8 cellular contexts compared by ENCODE assay signal in genomic region chr16:63461248-63461841, GRCh38.
A peak's percentile ranks its signal among the peaks of the same experiment; 100 is the strongest.
DNase-seq lines count a peak whose midpoint lies in the region; FAIRE-seq and TF ChIP-seq lines count a peak whose summit lies in the region.

No MANE protein-coding gene starts in this region.

- H3K27me3 Mint-ChIP-seq in MCF 10A (ENCODE audit: insufficient read depth, unreplicated experiment): no peaks in the 10 kb centered on the region

- DNase-seq in MCF 10A (ENCODE audit: unreplicated experiment): peak; percentile 58
- no peak for DNase-seq in breast epithelium (ENCODE audit: low spot score in 2 of 2)
- peak; percentile 7 for DNase-seq in RCC 7860 (ENCODE audit: low spot score)
- peak; percentile 48 for DNase-seq in fibroblast of mammary gland (ENCODE audit: low read depth)
- DNase-seq in putamen (ENCODE audit: low spot score): peak; percentile 34
- no peak for DNase-seq in activated T-cell treated with anti-CD3 and anti-CD28 coated beads for 4 hours
- DNase-seq in UCSD-AML1 (lab: John Stamatoyannopoulos, UW; ENCODE audit: unreplicated experiment): no peak
- no peak for DNase-seq in NCI-H2107 treated with DMSO at 0.1 percent for 48 hours (lab: John Stamatoyannopoulos, UW; ENCODE audit: unreplicated experiment)

- POLR2A ChIA-PET in MCF 10A (lab: Yijun Ruan, JAX): interaction anchor here (0.7 to 1.0 kb wide), 2 partner anchors 575 to 1640 kb away, joined by 3 to 5 read pairs; no protein-coding TSS in a partner anchor

- peak; percentile 66 for FAIRE-seq in RCC 7860 (lab: Jason Lieb, UNC)

- H3K27ac ChIP-seq in breast epithelium: no peak overlapping the region

- TF ChIP-seq POLR2A in breast epithelium (IDR thresholded peaks at IDR 0.05): no peak

- H3K9me3 ChIP-seq in breast epithelium: no peaks in the 10 kb centered on the region

- no TSS peak for BruUV-seq in MCF 10A (replicated peaks; lab: Mats Ljungman, UMichigan)

- H3K9me3 Mint-ChIP-seq in MCF 10A (ENCODE audit: unreplicated experiment): no peaks in the 10 kb centered on the region

- intact Hi-C loops in MCF 10A (cut with micrococcal nuclease) (loop anchor here (1.0 to 2.0 kb wide), 3 partner anchors 591 to 1657 kb away; no protein-coding TSS in a partner anchor), breast epithelium (cut with DNase I; ENCODE audit: low total_unique reads) (no loop called here)

- H3K36me3 Mint-ChIP-seq in MCF 10A (ENCODE audit: insufficient read depth, unreplicated experiment): no peaks in the 10 kb centered on the region

- no peak overlapping the region for H3K4me3 Mint-ChIP-seq in MCF 10A (ENCODE audit: unreplicated experiment)

- H3K4me1 Mint-ChIP-seq in MCF 10A (ENCODE audit: insufficient read depth, unreplicated experiment): no peaks in the 10 kb centered on the region

- H3K4me1 ChIP-seq in breast epithelium: no peaks in the 10 kb centered on the region

- TF ChIP-seq CTCF in MCF 10A (IDR thresholded peaks at IDR 0.05; ENCODE audit: unreplicated experiment) (peak; percentile 33), breast epithelium (IDR thresholded peaks at IDR 0.05) (peak in 1 of 3 donors; percentile 24), fibroblast of mammary gland (conservative IDR thresholded peaks at IDR 0.05; ENCODE audit: control insufficient read depth, insufficient read depth, low read depth, low read length) (peak; percentile 32)

- no peaks in the 10 kb centered on the region for H3K36me3 ChIP-seq in breast epithelium

- H3K27me3 ChIP-seq in breast epithelium: no peaks in the 10 kb centered on the region

- H3K27ac Mint-ChIP-seq in MCF 10A (ENCODE audit: low read depth, unreplicated experiment): no peak overlapping the region

- CTCF ChIA-PET in MCF 10A (lab: Yijun Ruan, JAX): interaction anchor here (0.6 to 2.9 kb wide), 41 partner anchors 9 to 1656 kb away, joined by 3 to 66 read pairs (median 4); no protein-coding TSS in a partner anchor

- no peak overlapping the region for H3K4me3 ChIP-seq in breast epithelium
- no peak overlapping the region for H3K4me3 ChIP-seq in fibroblast of mammary gland (ENCODE audit: control insufficient read depth, low read depth, low read length)

Comparison
In these comparisons a context has a peak if more than half of its experiments do, and no peak if none do; other contexts are left out.
1. DNase-seq: peak in MCF 10A (single experiment), RCC 7860 (single experiment), fibroblast of mammary gland (single experiment) and putamen (single experiment); none in breast epithelium (0 of 2), activated T-cell treated with anti-CD3 and anti-CD28 coated beads for 4 hours (single experiment), UCSD-AML1 (single experiment) and NCI-H2107 treated with DMSO at 0.1 percent for 48 hours (single experiment).